ENCODE assay signal across 8 cellular contexts in the genomic region with DNA sequence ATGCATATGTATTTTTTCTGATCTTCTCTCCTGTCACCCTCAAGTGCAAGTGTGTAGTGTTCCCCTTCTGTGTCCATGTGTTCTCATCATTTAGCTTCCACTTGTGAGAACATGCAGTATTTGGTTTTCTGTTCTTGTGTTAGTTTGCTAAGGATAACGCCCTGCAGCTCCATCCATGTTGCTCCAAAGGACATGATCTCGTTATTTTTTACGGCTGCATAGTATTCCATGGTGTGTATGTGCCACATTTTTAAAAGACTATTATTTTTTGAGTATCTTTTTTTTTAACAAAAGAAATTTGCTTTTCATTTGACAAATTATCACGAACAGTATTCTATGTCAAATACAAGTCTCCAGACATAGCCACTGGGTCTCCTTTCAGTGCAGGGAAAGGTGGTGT.
"Had no signal": no experiment of that assay in that cellular context is flagged by ENCODE, and none has a peak within 500 bp of the region (broad histone marks: within the 10 kb centered on the region; RNA-seq: fewer than 3 reads in every experiment).

No MANE protein-coding gene starts in this region.

- H3K4me1 Mint-ChIP-seq: IgD-negative memory B cell had no signal

- ATAC-seq: HepG2 had no signal

- H3K4me3 Mint-ChIP-seq: IgD-negative memory B cell had no signal

- H3K9ac ChIP-seq: KMS-11 had no signal

- H3K27me3 Mint-ChIP-seq: IgD-negative memory B cell had no signal

- H3K27ac ChIP-seq: HL-60, KMS-11 had no signal

- FAIRE-seq: HepG2, HTR-8/SVneo had no signal

- H3K4me2 ChIP-seq: KMS-11 had no signal

- DNase-seq: IMR-90, KBM-7, KG1 had no signal
